Comparison of ENCODE assay signal across 10 cellular contexts in genomic region chr19:19420570-19421301, GRCh38. TPM values are rescaled to one million over a fixed set of nuclear protein-coding genes. Genes with fewer than 3 reads are reported as not detected.
DNase-seq lines count a peak whose midpoint lies in the region; ATAC-seq and TF ChIP-seq lines count a peak whose summit lies in the region.
"Had no signal": no experiment of that assay in that cellular context is flagged by ENCODE, and none has a peak within 500 bp of the region (broad histone marks: within the 10 kb centered on the region; RNA-seq: fewer than 3 reads in every experiment).

No MANE protein-coding gene starts in this region.

- no peak overlapping the region for H3K9ac ChIP-seq in PC-3 (ENCODE audit: low read length)

- no peak overlapping the region for H3K4me2 ChIP-seq in PC-3 (ENCODE audit: low read length)

- POLR2A ChIA-PET in PC-3 (lab: Charles Lee; ENCODE audit: unreplicated experiment) = no interaction called here

- no peak for TF ChIP-seq CTCF in PC-3 (conservative IDR thresholded peaks at IDR 0.05; ENCODE audit: low read depth, low read length)
- no peak for TF ChIP-seq CTCF in upper lobe of right lung (IDR thresholded peaks at IDR 0.05)

- H3K4me1 ChIP-seq in PC-3 (ENCODE audit: insufficient read depth, low read length) = no peaks in the 10 kb centered on the region
- peaks cover 25% of the 10 kb centered on the region for H3K4me1 ChIP-seq in upper lobe of right lung

- peak; percentile 33 for DNase-seq in stimulated activated CD4-positive, alpha-beta T cell treated with anti-CD3 and anti-CD28 coated beads, Interleukin-15, amount 100 ng/mL, for 24 hours
- no peak for DNase-seq in stimulated activated CD4-positive, alpha-beta T cell treated with anti-CD3 and anti-CD28 coated beads, Interleukin-2, amount 100 ng/mL, for 24 hours
- DNase-seq in PC-3 (peak; percentile 54), glomerular visceral epithelial cell (ENCODE audit: extremely low spot score) (peak; percentile 66), upper lobe of right lung (no peak), epidermal melanocyte (ENCODE audit: insufficient read length, low spot score) (no peak)
- DNase-seq in activated effector memory CD4-positive, alpha-beta T cell treated with anti-CD3 and anti-CD28 coated beads, Interleukin-2, amount 50 U/mL, for 16 hours = no peak
- DNase-seq: central memory CD4-positive, alpha-beta T cell; NCI-H510A treated with DMSO at 0.1 percent for 48 hours had no signal

- H3K9me2 ChIP-seq in PC-3 (replicated peaks; ENCODE audit: low read length) = no peaks in the 10 kb centered on the region

- no peak overlapping the region for H3K4me3 ChIP-seq in PC-3 (ENCODE audit: low read length)
- H3K4me3 ChIP-seq in upper lobe of right lung = no peak overlapping the region

- no peaks in the 10 kb centered on the region for H3F3A ChIP-seq in PC-3 (ENCODE audit: low read length, unreplicated experiment)

- BruUV-seq in PC-3 (replicated peaks; lab: Mats Ljungman, UMichigan) = no TSS peak

- intact Hi-C loops in PC-3 (cut with micrococcal nuclease) = no loop called here
- intact Hi-C loops in upper lobe of right lung (cut with DNase I) = no loop called here

- H3K79me2 ChIP-seq in PC-3 (ENCODE audit: low read length) = peaks cover 99% of the 10 kb centered on the region

- H3K27ac ChIP-seq in PC-3 (ENCODE audit: low read length) = no peak overlapping the region
- H3K27ac ChIP-seq in upper lobe of right lung = no peak overlapping the region

- no peak overlapping the region for H2AFZ ChIP-seq in PC-3 (ENCODE audit: low read length)

- peak; percentile 66 for ATAC-seq in PC-3
- peak; percentile 34 for ATAC-seq in upper lobe of right lung
- no peak for ATAC-seq in HG03175 (IDR thresholded peaks at IDR 0.05; ENCODE audit: unreplicated experiment)

- CTCF ChIA-PET in PC-3 (lab: Charles Lee) = no interaction called here

- H3K9me3 ChIP-seq in PC-3 (ENCODE audit: low read length) (no peaks in the 10 kb centered on the region), upper lobe of right lung (no peaks in the 10 kb centered on the region)

- H3K36me3 ChIP-seq in PC-3 (ENCODE audit: low read depth, low read length) (no peaks in the 10 kb centered on the region; the same call in 1 of the 2 replicates), upper lobe of right lung (no peaks in the 10 kb centered on the region)

- peaks cover 75% of the 10 kb centered on the region for H4K20me1 ChIP-seq in PC-3 (ENCODE audit: low read length)

- H3K27me3 ChIP-seq in PC-3 (ENCODE audit: low read length) (no peaks in the 10 kb centered on the region), upper lobe of right lung (no peaks in the 10 kb centered on the region)

RNA-seq across cellular contexts. Expression of gene GATAD2A, which starts 15.3 kb away (rescaled TPM):
- total RNA-seq in PC-3 (2014; rRNA removed) (104 and 143 TPM in 2 replicates), upper lobe of right lung (85.8 TPM)

Comparison
In these comparisons a context has a peak if more than half of its experiments do, and no peak if none do; other contexts are left out.
1. DNase-seq: peak in stimulated activated CD4-positive, alpha-beta T cell treated with anti-CD3 and anti-CD28 coated beads, Interleukin-15, amount 100 ng/mL, for 24 hours (single experiment), PC-3 (single experiment) and glomerular visceral epithelial cell (single experiment); none in stimulated activated CD4-positive, alpha-beta T cell treated with anti-CD3 and anti-CD28 coated beads, Interleukin-2, amount 100 ng/mL, for 24 hours (0 of 2), upper lobe of right lung (single experiment), activated effector memory CD4-positive, alpha-beta T cell treated with anti-CD3 and anti-CD28 coated beads, Interleukin-2, amount 50 U/mL, for 16 hours (single experiment) and epidermal melanocyte (single experiment).